8 cellular contexts compared by ENCODE assay signal in the genomic region with DNA sequence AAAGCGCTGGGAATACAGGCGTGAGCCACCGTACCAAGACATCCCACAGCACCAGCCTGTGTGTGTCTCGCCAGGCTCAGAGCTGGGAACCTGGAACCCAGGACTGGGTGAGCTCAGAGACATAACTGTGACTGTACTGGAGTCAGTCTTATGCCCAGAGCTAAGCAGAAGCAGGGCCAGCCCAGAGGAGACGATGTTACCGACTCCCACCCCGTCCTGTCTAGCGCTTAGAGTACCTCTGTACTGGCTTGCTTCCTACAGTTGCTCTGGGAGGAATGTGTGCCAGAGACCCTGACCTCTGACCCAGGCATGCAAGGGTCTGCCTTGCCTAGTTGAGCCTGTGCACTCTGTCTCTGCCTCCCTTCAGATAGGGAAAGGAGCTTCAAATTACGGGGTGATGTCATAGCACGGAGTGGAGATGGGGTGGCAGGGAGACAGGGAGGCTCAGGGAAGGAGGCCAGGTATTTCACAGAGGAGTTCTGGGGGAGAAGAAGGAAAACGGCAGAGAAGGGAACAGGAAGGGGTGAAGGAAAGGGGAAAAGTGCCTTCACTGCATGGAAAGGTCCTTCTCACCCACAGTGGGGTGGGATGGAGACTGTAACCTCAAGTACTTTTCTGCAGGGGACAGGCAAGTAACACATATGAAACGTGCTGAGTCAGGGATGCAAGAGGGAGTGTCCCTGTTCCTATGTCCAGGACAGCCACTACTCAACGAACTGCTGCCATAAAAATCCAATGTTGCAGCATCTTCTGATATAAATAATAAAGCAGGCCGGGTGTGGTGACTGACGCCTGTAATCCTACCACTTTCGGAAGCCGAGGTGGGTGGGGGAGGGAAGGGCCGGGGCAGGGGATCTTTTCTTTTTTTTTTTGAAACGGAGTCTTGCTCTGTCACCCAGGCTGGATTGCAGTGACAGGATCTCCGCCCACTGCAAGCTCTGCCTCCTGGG. TPM values are rescaled to one million over a fixed set of nuclear protein-coding genes. Genes with fewer than 3 reads are reported as not detected.
DNase-seq lines count a peak whose midpoint lies in the region; ATAC-seq and TF ChIP-seq lines count a peak whose summit lies in the region.

No MANE protein-coding gene starts in this region.

- H3K9me3 Mint-ChIP-seq in mesothelial cell of epicardium: no peaks in the 10 kb centered on the region

- no peaks in the 10 kb centered on the region for H3K36me3 Mint-ChIP-seq in mesothelial cell of epicardium

- CTCF ChIA-PET in A673 (lab: Charles Lee): no interaction called here

- H3K4me3 ChIP-seq in A673 (ENCODE audit: low read depth, low read length, poor library complexity, severe bottlenecking) (no peak overlapping the region), NB4 (ENCODE audit: low read depth, low read length) (no peak overlapping the region), colonic mucosa (no peak overlapping the region)

- H3K4me1 ChIP-seq in A673 (ENCODE audit: insufficient read depth, low read length, poor library complexity, severe bottlenecking): peaks cover 58% of the 10 kb centered on the region
- H3K4me1 ChIP-seq in colonic mucosa: peaks cover 22% of the 10 kb centered on the region

- peak overlapping the region in 1 of 2 donors; percentile 26 for H3K9ac ChIP-seq in colonic mucosa (ENCODE audit: low read depth in 2 of 2, low read length in 2 of 2)

- H3K27ac ChIP-seq in A673 (ENCODE audit: low read depth, low read length, poor library complexity, severe bottlenecking): peak overlapping the region; percentile 72
- H3K27ac ChIP-seq in colonic mucosa: peak overlapping the region; percentile 27

- no peak for TF ChIP-seq CTCF in A673 (conservative IDR thresholded peaks at IDR 0.05; ENCODE audit: low read depth, low read length)
- TF ChIP-seq CTCF in NB4 (IDR thresholded peaks at IDR 0.05; ENCODE audit: low read depth, low read length): no peak
- no peak for TF ChIP-seq CTCF in colonic mucosa (IDR thresholded peaks at IDR 0.05)
- TF ChIP-seq CTCF in mesothelial cell of epicardium (IDR thresholded peaks at IDR 0.05; ENCODE audit: unreplicated experiment): no peak

- H3K9me3 ChIP-seq in A673 (ENCODE audit: low read depth, low read length, poor library complexity, severe bottlenecking): no peaks in the 10 kb centered on the region
- H3K9me3 ChIP-seq in colonic mucosa: no peaks in the 10 kb centered on the region

- no peaks in the 10 kb centered on the region for H3K36me3 ChIP-seq in A673 (ENCODE audit: insufficient read depth, low read length, poor library complexity, severe bottlenecking)
- no peaks in the 10 kb centered on the region for H3K36me3 ChIP-seq in colonic mucosa

- H3K27me3 ChIP-seq in A673 (replicated peaks; ENCODE audit: insufficient read depth, low read depth, low read length, poor library complexity) (no peaks in the 10 kb centered on the region), colonic mucosa (no peaks in the 10 kb centered on the region)

- no peak for ATAC-seq in HG02981 (IDR thresholded peaks at IDR 0.05; ENCODE audit: unreplicated experiment)

- intact Hi-C loops in A673 (cut with micrococcal nuclease; ENCODE audit: unreplicated experiment) (loop anchor here (5.0 to 10.0 kb wide), 2 partner anchors 241 to 414 kb away; no protein-coding TSS in a partner anchor), colonic mucosa (cut with DNase I) (loop anchor here (10.0 kb wide), 2 partner anchors 269 to 411 kb away; a partner anchor contains a TSS)

- H3K4me3 Mint-ChIP-seq in mesothelial cell of epicardium: no peak overlapping the region

- POLR2A ChIA-PET in A673 (lab: Charles Lee; ENCODE audit: low non-redundant PET): interaction anchor here (0.6 kb wide), 1 partner anchor 264 kb away, joined by 4 read pairs; no protein-coding TSS in a partner anchor

- BruUV-seq in A673 (replicated peaks; lab: Mats Ljungman, UMichigan): no TSS peak

- H3K4me1 Mint-ChIP-seq in mesothelial cell of epicardium: peaks cover 45% of the 10 kb centered on the region

- no peaks in the 10 kb centered on the region for H3K27me3 Mint-ChIP-seq in mesothelial cell of epicardium (ENCODE audit: low read depth)

- H3K27ac Mint-ChIP-seq in mesothelial cell of epicardium: peak overlapping the region; percentile 66

- DNase-seq in A673 (ENCODE audit: low spot score) (peak; percentile 64), NB4 (ENCODE audit: low read depth) (peak; percentile 40), colonic mucosa (no peak), mesothelial cell of epicardium (ENCODE audit: low spot score in 2 of 2, unreplicated experiment in 2 of 2) (no peak), HuH-7.5 (ENCODE audit: low spot score) (no peak)
- no peak for DNase-seq in activated naive CD4-positive, alpha-beta T cell treated with anti-CD3 and anti-CD28 coated beads, Interleukin-2, amount 50 U/mL, for 16 hours
- DNase-seq in stimulated activated naive CD4-positive, alpha-beta T cell treated with Interleukin-2 at 50 U/mL for 16 hours (lab: John Stamatoyannopoulos, UW): no peak

- TF ChIP-seq POLR2A in NB4 (IDR thresholded peaks at IDR 0.05; ENCODE audit: extremely low read depth, insufficient read length): no peak

RNA-seq across cellular contexts. Expression of a gene that starts 5.8 kb away (rescaled TPM):
- total RNA-seq in A673 (2021): 7.4 and 8.8 TPM in 2 replicates
- 10 to 100 TPM in 1 of 2 donors, 1 to 10 TPM in 1; 5.5 to 13.2 TPM for total RNA-seq in colonic mucosa
- total RNA-seq in mesothelial cell of epicardium: 17.0 to 18.5 TPM (median 17.7 TPM) in 3 replicates

RNA-seq across cellular contexts. Expression of a gene that starts 10.9 kb away (rescaled TPM):
- total RNA-seq in A673 (2021) (0.32 and 0.81 TPM in 2 replicates), colonic mucosa (under 1 TPM; 0.17 to 0.45 TPM), mesothelial cell of epicardium (2.7 to 3.6 TPM (median 3.2 TPM) in 3 replicates)

RNA-seq across cellular contexts. Expression of a gene that starts 18.4 kb away (rescaled TPM):
- total RNA-seq in A673 (2021) (3.3 and 3.8 TPM in 2 replicates), colonic mucosa (10 to 100 TPM; 10.9 to 34.2 TPM), mesothelial cell of epicardium (35.5 to 39.4 TPM (median 38.1 TPM) in 3 replicates)

RNA-seq across cellular contexts. Expression of a gene that starts 25.4 kb away (rescaled TPM):
- total RNA-seq in A673 (2021) (not detected in 2 replicates), colonic mucosa (not detected), mesothelial cell of epicardium (not detected in 3 replicates)

RNA-seq across cellular contexts. Expression of a gene that starts 29.4 kb away (rescaled TPM):
- total RNA-seq in A673 (2021): not detected in 2 replicates
- under 1 TPM; 0.20 to 0.21 TPM for total RNA-seq in colonic mucosa
- total RNA-seq in mesothelial cell of epicardium: 0.36 to 0.53 TPM (median 0.36 TPM) in 3 replicates

Comparison
In these comparisons a context has a peak if more than half of its experiments do, and no peak if none do; other contexts are left out.
1. DNase-seq: peak in A673 (single experiment) and NB4 (single experiment); none in colonic mucosa (single experiment), mesothelial cell of epicardium (0 of 2), activated naive CD4-positive, alpha-beta T cell treated with anti-CD3 and anti-CD28 coated beads, Interleukin-2, amount 50 U/mL, for 16 hours (single experiment), HuH-7.5 (single experiment) and stimulated activated naive CD4-positive, alpha-beta T cell treated with Interleukin-2 at 50 U/mL for 16 hours (single experiment).